Comparison of ENCODE assay signal across 2 cellular contexts in the genomic region with DNA sequence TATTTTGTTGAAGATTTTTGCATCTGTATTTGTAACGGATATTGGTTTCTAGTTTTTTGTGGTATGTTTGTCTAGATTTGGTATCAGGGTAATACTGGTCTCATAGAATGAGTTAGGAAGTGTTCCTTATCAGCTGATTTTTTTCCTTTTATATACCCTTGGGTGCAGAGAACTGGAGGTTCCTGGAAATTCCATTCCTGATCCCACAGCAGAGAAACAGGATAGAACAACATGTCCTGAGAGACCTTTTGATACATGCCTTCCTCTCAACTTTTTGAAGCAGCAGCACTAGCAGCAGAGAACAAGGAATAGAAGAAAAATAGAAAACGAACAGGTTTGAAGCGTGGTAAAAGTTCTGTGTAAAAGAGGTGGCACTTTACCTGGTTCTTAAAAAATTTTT.
TF ChIP-seq lines count a peak whose summit lies in the region.

No MANE protein-coding gene starts in this region.

TF ChIP-seq in liver, 16 proteins besides CTCF, POLR2A, EP300 and RAD21:
- no peak for TF ChIP-seq ZBTB33 (IDR thresholded peaks at IDR 0.05)
- no peak for TF ChIP-seq HNF4A (conservative IDR thresholded peaks at IDR 0.05)
- TF ChIP-seq RXRA (IDR thresholded peaks at IDR 0.05), result no peak
- TF ChIP-seq FOXA2 (IDR thresholded peaks at IDR 0.05), result no peak
- TF ChIP-seq NR2F2 (IDR thresholded peaks at IDR 0.05), result peak; percentile 67

TF ChIP-seq in HepG2, 621 proteins besides CTCF, POLR2A, EP300 and RAD21:
- TF ChIP-seq, protein P1, sequence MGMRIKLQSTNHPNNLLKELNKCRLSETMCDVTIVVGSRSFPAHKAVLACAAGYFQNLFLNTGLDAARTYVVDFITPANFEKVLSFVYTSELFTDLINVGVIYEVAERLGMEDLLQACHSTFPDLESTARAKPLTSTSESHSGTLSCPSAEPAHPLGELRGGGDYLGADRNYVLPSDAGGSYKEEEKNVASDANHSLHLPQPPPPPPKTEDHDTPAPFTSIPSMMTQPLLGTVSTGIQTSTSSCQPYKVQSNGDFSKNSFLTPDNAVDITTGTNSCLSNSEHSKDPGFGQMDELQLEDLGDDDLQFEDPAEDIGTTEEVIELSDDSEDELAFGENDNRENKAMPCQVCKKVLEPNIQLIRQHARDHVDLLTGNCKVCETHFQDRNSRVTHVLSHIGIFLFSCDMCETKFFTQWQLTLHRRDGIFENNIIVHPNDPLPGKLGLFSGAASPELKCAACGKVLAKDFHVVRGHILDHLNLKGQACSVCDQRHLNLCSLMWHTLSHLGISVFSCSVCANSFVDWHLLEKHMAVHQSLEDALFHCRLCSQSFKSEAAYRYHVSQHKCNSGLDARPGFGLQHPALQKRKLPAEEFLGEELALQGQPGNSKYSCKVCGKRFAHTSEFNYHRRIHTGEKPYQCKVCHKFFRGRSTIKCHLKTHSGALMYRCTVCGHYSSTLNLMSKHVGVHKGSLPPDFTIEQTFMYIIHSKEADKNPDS (CRISPR knock-in tag; IDR thresholded peaks at IDR 0.05), result no peak
- TF ChIP-seq ISL2 (CRISPR knock-in tag; IDR thresholded peaks at IDR 0.05) (no peak), KDM2A (CRISPR knock-in tag; IDR thresholded peaks at IDR 0.05; ENCODE audit: borderline replicate concordance, low read depth) (no peak), TOE1 (CRISPR knock-in tag; IDR thresholded peaks at IDR 0.05) (no peak), SMARCC2 (IDR thresholded peaks at IDR 0.05) (no peak), JUNB (CRISPR knock-in tag; IDR thresholded peaks at IDR 0.05; ENCODE audit: borderline replicate concordance) (no peak), FOXP1 (IDR thresholded peaks at IDR 0.05) (no peak), FOXP1 (CRISPR knock-in tag; IDR thresholded peaks at IDR 0.05) (no peak), SALL2 (CRISPR knock-in tag; IDR thresholded peaks at IDR 0.05) (no peak), PHF21A (CRISPR knock-in tag; IDR thresholded peaks at IDR 0.05) (no peak), TARDBP (CRISPR knock-in tag; IDR thresholded peaks at IDR 0.05) (no peak), MBNL3 (CRISPR knock-in tag; conservative IDR thresholded peaks at IDR 0.05) (no peak), BRCA1 (CRISPR knock-in tag; IDR thresholded peaks at IDR 0.05) (no peak), ZZZ3 (CRISPR knock-in tag; IDR thresholded peaks at IDR 0.05; ENCODE audit: borderline replicate concordance) (no peak)
- TF ChIP-seq, protein P2, sequence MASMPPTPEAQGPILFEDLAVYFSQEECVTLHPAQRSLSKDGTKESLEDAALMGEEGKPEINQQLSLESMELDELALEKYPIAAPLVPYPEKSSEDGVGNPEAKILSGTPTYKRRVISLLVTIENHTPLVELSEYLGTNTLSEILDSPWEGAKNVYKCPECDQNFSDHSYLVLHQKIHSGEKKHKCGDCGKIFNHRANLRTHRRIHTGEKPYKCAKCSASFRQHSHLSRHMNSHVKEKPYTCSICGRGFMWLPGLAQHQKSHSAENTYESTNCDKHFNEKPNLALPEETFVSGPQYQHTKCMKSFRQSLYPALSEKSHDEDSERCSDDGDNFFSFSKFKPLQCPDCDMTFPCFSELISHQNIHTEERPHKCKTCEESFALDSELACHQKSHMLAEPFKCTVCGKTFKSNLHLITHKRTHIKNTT (CRISPR knock-in tag; IDR thresholded peaks at IDR 0.05), result no peak
- TF ChIP-seq, protein P3, sequence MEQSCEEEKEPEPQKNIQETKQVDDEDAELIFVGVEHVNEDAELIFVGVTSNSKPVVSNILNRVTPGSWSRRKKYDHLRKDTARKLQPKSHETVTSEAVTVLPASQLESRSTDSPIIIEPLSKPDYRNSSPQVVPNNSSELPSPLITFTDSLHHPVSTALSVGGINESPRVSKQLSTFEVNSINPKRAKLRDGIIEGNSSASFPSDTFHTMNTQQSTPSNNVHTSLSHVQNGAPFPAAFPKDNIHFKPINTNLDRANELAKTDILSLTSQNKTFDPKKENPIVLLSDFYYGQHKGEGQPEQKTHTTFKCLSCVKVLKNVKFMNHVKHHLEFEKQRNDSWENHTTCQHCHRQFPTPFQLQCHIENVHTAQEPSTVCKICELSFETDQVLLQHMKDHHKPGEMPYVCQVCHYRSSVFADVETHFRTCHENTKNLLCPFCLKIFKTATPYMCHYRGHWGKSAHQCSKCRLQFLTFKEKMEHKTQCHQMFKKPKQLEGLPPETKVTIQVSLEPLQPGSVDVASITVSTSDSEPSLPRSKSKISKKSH (CRISPR knock-in tag; IDR thresholded peaks at IDR 0.05; ENCODE audit: borderline replicate concordance), result no peak
